In the genomic region with DNA sequence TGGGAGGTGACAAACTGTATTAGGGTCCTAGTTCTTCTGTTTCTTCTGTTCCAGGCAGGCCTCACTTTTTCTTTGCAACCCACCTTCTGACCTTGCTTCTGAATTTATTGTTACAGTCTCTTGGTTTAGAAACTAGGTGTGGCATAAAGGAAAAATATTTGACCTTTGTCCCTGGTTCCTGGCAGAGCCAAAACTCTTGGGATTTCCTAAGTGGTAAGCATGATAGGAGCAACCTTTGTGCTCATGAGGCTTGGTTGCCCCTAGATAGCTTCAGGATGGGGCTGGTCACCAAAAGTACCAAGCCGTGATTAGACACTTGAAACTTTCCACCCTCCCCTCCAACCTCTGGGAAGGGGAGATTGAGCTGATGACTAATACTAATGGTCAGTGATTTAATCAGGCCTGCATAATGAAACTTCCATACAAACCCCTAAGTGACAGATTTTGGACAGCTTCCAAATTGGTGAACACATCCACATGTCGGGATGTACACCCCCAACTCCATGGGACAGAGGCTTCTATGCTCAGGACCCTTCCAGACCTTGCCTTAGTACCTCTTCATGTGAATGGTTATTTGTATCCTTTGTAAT, we compare ENCODE assay signal across 18 cellular contexts. TPM values are rescaled to one million over a fixed set of nuclear protein-coding genes. Genes with fewer than 3 reads are reported as not detected.
DNase-seq lines count a peak whose midpoint lies in the region; ATAC-seq and TF ChIP-seq lines count a peak whose summit lies in the region.
"Had no signal": no experiment of that assay in that cellular context is flagged by ENCODE, and none has a peak within 500 bp of the region (broad histone marks: within the 10 kb centered on the region; RNA-seq: fewer than 3 reads in every experiment).

No MANE protein-coding gene starts in this region.

- DNase-seq in Caki2 (ENCODE audit: low read depth) (peak; percentile 11), mucosa of gallbladder (ENCODE audit: low spot score) (peak; percentile 24), G401 (ENCODE audit: low spot score) (no peak)
- DNase-seq in activated T-helper 2 cell treated with anti-CD3 and anti-CD28 coated beads, Interferon-gamma antibody, Interleukin-2, Interleukin-4, amounts not matched to agents 10 μg/mL and 5 μg/mL and 100 μg/mL, durations not matched to agents 14 hours and 24 hours and 36 hours (ENCODE audit: low spot score), result no peak
- no peak for DNase-seq in effector CD8-positive, alpha-beta T cell (lab: John Stamatoyannopoulos, UW)
- DNase-seq in activated CD8-positive, alpha-beta memory T cell treated with anti-CD3 and anti-CD28 coated beads, Interleukin-2, amount 50 U/mL, for 48 hours, result no peak
- DNase-seq: activated gamma-delta T cell; left lung; NCI-H1105 treated with DMSO at 0.1 percent for 48 hours; NCI-H2227 treated with DMSO at 0.1 percent for 48 hours; nephron progenitor cell; right cardiac atrium; Right ventricle myocardium superior; stimulated activated CD8-positive, alpha-beta memory T cell treated with anti-CD3 and anti-CD28 coated beads, Interleukin-4, amount 100 ng/mL, for 48 hours; upper lobe of right lung had no signal

- H3K4me1 Mint-ChIP-seq in activated T-helper 2 cell treated with anti-CD3 and anti-CD28 coated beads, Interferon-gamma antibody, Interleukin-2, Interleukin-4, amounts not matched to agents 10 μg/mL and 5 μg/mL and 100 μg/mL, durations not matched to agents 14 hours and 24 hours and 36 hours (ENCODE audit: low read depth), result peaks cover 37% of the 10 kb centered on the region

- no peak overlapping the region for H3K4me3 Mint-ChIP-seq in activated T-helper 2 cell treated with anti-CD3 and anti-CD28 coated beads, Interferon-gamma antibody, Interleukin-2, Interleukin-4, amounts not matched to agents 10 μg/mL and 5 μg/mL and 100 μg/mL, durations not matched to agents 14 hours and 24 hours and 36 hours (ENCODE audit: low read depth)
- H3K4me3 Mint-ChIP-seq: nephron progenitor cell had no signal

- ATAC-seq in GM19324 (IDR thresholded peaks at IDR 0.05; ENCODE audit: low FRiP score, unreplicated experiment), result no peak
- ATAC-seq: left lung, right cardiac atrium, upper lobe of right lung had no signal

- peak overlapping the region; percentile 35 for H3K27ac ChIP-seq in 22Rv1
- H3K27ac ChIP-seq: BLaER1 treated with 17β-estradiol and CSF1 and Interleukin-3, amounts not matched to agents 10 nM and 100 nM; left lung; upper lobe of right lung had no signal

- peak overlapping the region; percentile 29 for H3K27ac Mint-ChIP-seq in activated T-helper 2 cell treated with anti-CD3 and anti-CD28 coated beads, Interferon-gamma antibody, Interleukin-2, Interleukin-4, amounts not matched to agents 10 μg/mL and 5 μg/mL and 100 μg/mL, durations not matched to agents 14 hours and 24 hours and 36 hours
- H3K27ac Mint-ChIP-seq: nephron progenitor cell had no signal

- TF ChIP-seq CTCF in 22Rv1 (IDR thresholded peaks at IDR 0.05), result no peak

- intact Hi-C loops in activated T-helper 2 cell treated with anti-CD3 and anti-CD28 coated beads, Interferon-gamma antibody, Interleukin-2, Interleukin-4, amounts not matched to agents 10 μg/mL and 5 μg/mL and 100 μg/mL, durations not matched to agents 14 hours and 24 hours and 36 hours (cut with micrococcal nuclease), result no loop called here

- in situ Hi-C loops in Caki2 (cut with HindIII; ENCODE audit: low pct_unique_long_range_greater_than_20kb, low sequenced_read_pairs), result no loop called here
- in situ Hi-C loops in G401 (cut with HindIII; ENCODE audit: low sequenced_read_pairs), result no loop called here

- H3K9me3 Mint-ChIP-seq in activated T-helper 2 cell treated with anti-CD3 and anti-CD28 coated beads, Interferon-gamma antibody, Interleukin-2, Interleukin-4, amounts not matched to agents 10 μg/mL and 5 μg/mL and 100 μg/mL, durations not matched to agents 14 hours and 24 hours and 36 hours, result no peaks in the 10 kb centered on the region
- H3K9me3 Mint-ChIP-seq: nephron progenitor cell had no signal

- no peaks in the 10 kb centered on the region for H3K27me3 Mint-ChIP-seq in activated T-helper 2 cell treated with anti-CD3 and anti-CD28 coated beads, Interferon-gamma antibody, Interleukin-2, Interleukin-4, amounts not matched to agents 10 μg/mL and 5 μg/mL and 100 μg/mL, durations not matched to agents 14 hours and 24 hours and 36 hours (ENCODE audit: low read depth)

- peaks cover 41% of the 10 kb centered on the region for H3K36me3 Mint-ChIP-seq in activated T-helper 2 cell treated with anti-CD3 and anti-CD28 coated beads, Interferon-gamma antibody, Interleukin-2, Interleukin-4, amounts not matched to agents 10 μg/mL and 5 μg/mL and 100 μg/mL, durations not matched to agents 14 hours and 24 hours and 36 hours (ENCODE audit: low read depth)

RNA-seq across cellular contexts. Expression of a gene that starts 4.7 kb away (rescaled TPM):
- 33.4 and 34.6 TPM in 2 replicates for total RNA-seq in Caki2 (2014; rRNA removed; shearing (Covaris generic); ENCODE audit: low replicate concordance)
- 49.2 and 57.0 TPM in 2 replicates for total RNA-seq in activated T-helper 2 cell treated with anti-CD3 and anti-CD28 coated beads, Interferon-gamma antibody, Interleukin-2, Interleukin-4, amounts not matched to agents 10 μg/mL and 5 μg/mL and 100 μg/mL, durations not matched to agents 14 hours and 24 hours and 36 hours
- total RNA-seq in mucosa of gallbladder, result 52.4 TPM
- 41.8 and 59.0 TPM in 2 replicates for total RNA-seq in G401 (2014; rRNA removed; shearing (Covaris generic))

Comparison
In these comparisons a context has a peak if more than half of its experiments do, and no peak if none do; other contexts are left out.
1. DNase-seq: peak in Caki2 (single experiment) and mucosa of gallbladder (single experiment); none in activated T-helper 2 cell treated with anti-CD3 and anti-CD28 coated beads, Interferon-gamma antibody, Interleukin-2, Interleukin-4, amounts not matched to agents 10 μg/mL and 5 μg/mL and 100 μg/mL, durations not matched to agents 14 hours and 24 hours and 36 hours (single experiment), G401 (single experiment), effector CD8-positive, alpha-beta T cell (single experiment) and activated CD8-positive, alpha-beta memory T cell treated with anti-CD3 and anti-CD28 coated beads, Interleukin-2, amount 50 U/mL, for 48 hours (single experiment).